In genomic region chr12:116278667-116279066, GRCh38 we compare ENCODE assay signal across 11 cellular contexts. TPM values are rescaled to one million over a fixed set of nuclear protein-coding genes. Genes with fewer than 3 reads are reported as not detected.
A peak's percentile ranks its signal among the peaks of the same experiment; 100 is the strongest.
DNase-seq lines count a peak whose midpoint lies in the region; ATAC-seq, FAIRE-seq and TF ChIP-seq lines count a peak whose summit lies in the region.
"Had no signal": no experiment of that assay in that cellular context is flagged by ENCODE, and none has a peak within 500 bp of the region (broad histone marks: within the 10 kb centered on the region; RNA-seq: fewer than 3 reads in every experiment).

No MANE protein-coding gene starts in this region.

- peaks cover 0 to 14% of the 10 kb centered on the region in 2 donors for H3K36me3 Mint-ChIP-seq in CD4-positive, alpha-beta memory T cell
- H3K36me3 Mint-ChIP-seq in activated B cell treated with CpG ODN at 0.5 μM for 24 hours (ENCODE audit: low read depth) (peaks cover 13% of the 10 kb centered on the region), naive B cell (peaks cover 0 to 7% of the 10 kb centered on the region in 2 donors)

- TF ChIP-seq CTCF in activated B cell treated with CpG ODN at 0.5 μM for 24 hours (IDR thresholded peaks at IDR 0.05) = no peak
- no peak for TF ChIP-seq CTCF in PC-9 (conservative IDR thresholded peaks at IDR 0.05)

- H3K9me3 ChIP-seq in CD4-positive, alpha-beta memory T cell (ENCODE audit: control insufficient read depth in 1 of 2, low read length in 2 of 2) = no peaks in the 10 kb centered on the region
- no peaks in the 10 kb centered on the region for H3K9me3 ChIP-seq in PC-9 (ENCODE audit: insufficient read depth, low read depth)
- H3K9me3 ChIP-seq: transverse colon had no signal

- H3K36me3 ChIP-seq in CD4-positive, alpha-beta memory T cell (ENCODE audit: insufficient read depth, low read length) = no peaks in the 10 kb centered on the region
- H3K36me3 ChIP-seq in H7 (replicated peaks; ENCODE audit: control insufficient read depth, insufficient read depth, low read length) (no peaks in the 10 kb centered on the region), PC-9 (ENCODE audit: low read depth) (no peaks in the 10 kb centered on the region)
- H3K36me3 ChIP-seq: transverse colon, WERI-Rb-1 had no signal

- CTCF ChIA-PET in CD4-positive, alpha-beta memory T cell (lab: Charles Lee; ENCODE audit: partially characterized antibody) = interaction anchor here (0.8 to 1.3 kb wide), 5 partner anchors 43 to 431 kb away, joined by 3 to 7 read pairs (median 3); no protein-coding TSS in a partner anchor
- CTCF ChIA-PET in activated B cell treated with CpG ODN at 0.5 μM for 24 hours (lab: Charles Lee) (interaction anchor here (1.0 kb wide), 2 partner anchors 12 to 320 kb away, joined by 3 to 4 read pairs; no protein-coding TSS in a partner anchor), PC-9 (lab: Charles Lee) (no interaction called here)

- POLR2A ChIA-PET in CD4-positive, alpha-beta memory T cell (lab: Charles Lee; ENCODE audit: partially characterized antibody) = no interaction called here
- POLR2A ChIA-PET in activated B cell treated with CpG ODN at 0.5 μM for 24 hours (lab: Charles Lee) = interaction anchor here (0.6 to 5.3 kb wide), 6 partner anchors 11 to 280 kb away, joined by 3 to 40 read pairs (median 5); partner anchors contain the start of gene MAP1LC3B2
- POLR2A ChIA-PET in PC-9 (lab: Charles Lee; ENCODE audit: unreplicated experiment) = interaction anchor here (0.7 kb wide), 1 partner anchor 118 kb away, joined by 22 read pairs; no protein-coding TSS in a partner anchor

- peaks cover 29 to 51% (median 36%) of the 10 kb centered on the region in 4 donors for H3K4me1 Mint-ChIP-seq in CD4-positive, alpha-beta memory T cell
- peaks cover 46% of the 10 kb centered on the region for H3K4me1 Mint-ChIP-seq in activated B cell treated with CpG ODN at 0.5 μM for 24 hours
- peaks cover 33 to 50% (median 48%) of the 10 kb centered on the region in 3 donors for H3K4me1 Mint-ChIP-seq in naive B cell

- no peaks in the 10 kb centered on the region for H3K27me3 Mint-ChIP-seq in CD4-positive, alpha-beta memory T cell
- H3K27me3 Mint-ChIP-seq in activated B cell treated with CpG ODN at 0.5 μM for 24 hours = no peaks in the 10 kb centered on the region
- no peaks in the 10 kb centered on the region for H3K27me3 Mint-ChIP-seq in naive B cell

- BruUV-seq in PC-9 (replicated peaks; lab: Mats Ljungman, UMichigan) = no TSS peak

- FAIRE-seq in urothelium cell line (lab: Jason Lieb, UNC) = no peak

- H3F3A ChIP-seq in PC-9 (ENCODE audit: insufficient read depth, low read depth) = peaks cover 3% of the 10 kb centered on the region; the same call in 1 of the 2 replicates

- H3K9me2 ChIP-seq in PC-9 (ENCODE audit: insufficient read depth) = no peaks in the 10 kb centered on the region

- intact Hi-C loops in CD4-positive, alpha-beta memory T cell (cut with micrococcal nuclease) = loop anchor here (5.0 to 10.0 kb wide), 4 partner anchors 41 to 536 kb away; no protein-coding TSS in a partner anchor
- intact Hi-C loops in activated B cell treated with CpG ODN at 0.5 μM for 24 hours (cut with micrococcal nuclease) = loop anchor here (5.0 kb wide), 3 partner anchors 81 to 281 kb away; no protein-coding TSS in a partner anchor
- intact Hi-C loops in PC-9 (cut with micrococcal nuclease; ENCODE audit: unreplicated experiment) = loop anchor here (1.0 kb wide), 1 partner anchor 149 kb away; no protein-coding TSS in a partner anchor

- H3K27me3 ChIP-seq in CD4-positive, alpha-beta memory T cell (ENCODE audit: insufficient read depth, low read length) = no peaks in the 10 kb centered on the region
- H3K27me3 ChIP-seq in H7 (ENCODE audit: control insufficient read depth, insufficient read depth, low read length) = no peaks in the 10 kb centered on the region
- H3K27me3 ChIP-seq in PC-9 (ENCODE audit: insufficient read depth, low read depth) = no peaks in the 10 kb centered on the region
- H3K27me3 ChIP-seq: transverse colon had no signal

- H2AFZ ChIP-seq in PC-9 = no peak overlapping the region

- no peaks in the 10 kb centered on the region for H3K9me3 Mint-ChIP-seq in CD4-positive, alpha-beta memory T cell
- H3K9me3 Mint-ChIP-seq in activated B cell treated with CpG ODN at 0.5 μM for 24 hours (no peaks in the 10 kb centered on the region), naive B cell (no peaks in the 10 kb centered on the region)

- H3K4me3 ChIP-seq in CD4-positive, alpha-beta memory T cell (ENCODE audit: low read length in 2 of 2) = peak overlapping the region in 1 of 2 donors; percentile 8
- H3K4me3 ChIP-seq in H7 (ENCODE audit: insufficient read depth, low read depth, low read length) (peak overlapping the region; percentile 65; the same call in 1 of the 2 replicates), PC-9 (no peak overlapping the region)

- no peak overlapping the region for H3K27ac ChIP-seq in CD4-positive, alpha-beta memory T cell (ENCODE audit: low read depth, low read length)
- H3K27ac ChIP-seq in PC-9 = no peak overlapping the region

- H3K79me2 ChIP-seq in PC-9 (ENCODE audit: low read depth) = peaks cover 33% of the 10 kb centered on the region

- peak overlapping the region; percentile 81 to 93 (median 89) for H3K27ac Mint-ChIP-seq in CD4-positive, alpha-beta memory T cell
- H3K27ac Mint-ChIP-seq in activated B cell treated with CpG ODN at 0.5 μM for 24 hours (peak overlapping the region; percentile 84), naive B cell (peak overlapping the region in 5 of 6 donors; percentile 60 to 97 (median 87))

- ATAC-seq in activated B cell treated with CpG ODN at 0.5 μM for 24 hours (ENCODE audit: low read depth) (no peak), naive B cell (ENCODE audit: low read depth in 2 of 2) (no peak), HG02610 (IDR thresholded peaks at IDR 0.05; ENCODE audit: unreplicated experiment) (no peak)

- H3K4me3 Mint-ChIP-seq in CD4-positive, alpha-beta memory T cell = peak overlapping the region; percentile 87 to 92 (median 88)
- H3K4me3 Mint-ChIP-seq in activated B cell treated with CpG ODN at 0.5 μM for 24 hours (peak overlapping the region; percentile 85), naive B cell (peak overlapping the region; percentile 78 to 92 (median 90))

- peaks cover 34% of the 10 kb centered on the region for H3K4me1 ChIP-seq in CD4-positive, alpha-beta memory T cell (ENCODE audit: insufficient read depth, low read length)
- peaks cover 28% of the 10 kb centered on the region for H3K4me1 ChIP-seq in PC-9 (replicated peaks; ENCODE audit: insufficient read depth)

- peaks cover 27% of the 10 kb centered on the region for H4K20me1 ChIP-seq in PC-9 (ENCODE audit: insufficient read depth)

- no peak overlapping the region for H3K4me2 ChIP-seq in PC-9

- DNase-seq in CD4-positive, alpha-beta memory T cell = no peak
- DNase-seq in H7 = no peak
- DNase-seq in activated B cell treated with CpG ODN at 0.5 μM for 24 hours = no peak
- peak; percentile 23 for DNase-seq in naive B cell
- DNase-seq in urothelium cell line (ENCODE audit: low spot score) = no peak
- DNase-seq in PC-9 = no peak
- no peak for DNase-seq in activated gamma-delta T cell treated with Interleukin-2 at 50 U/mL for 16 hours
- DNase-seq: NCI-H1436, transverse colon had no signal

RNA-seq across cellular contexts. Expression of gene MED13L, which starts 1.2 kb away (rescaled TPM):
- total RNA-seq in CD4-positive, alpha-beta memory T cell = 100 to 1,000 TPM; 150 to 156 TPM
- polyA plus RNA-seq in CD4-positive, alpha-beta memory T cell = 10 to 100 TPM in 1 of 2 donors, 1 to 10 TPM in 1; 3.8 to 12.4 TPM
- total RNA-seq in H7 (2014; rRNA removed; shearing (Covaris generic)) = 39.7 and 49.3 TPM in 2 replicates
- total RNA-seq in activated B cell treated with CpG ODN at 0.5 μM for 24 hours = 164 and 183 TPM in 2 replicates
- 10 to 100 TPM; 12.5 to 19.2 (median 16.2) TPM for polyA plus RNA-seq in naive B cell (ENCODE audit: low read depth in 6 of 6)
- 89.5 and 101 TPM in 2 replicates for total RNA-seq in PC-9 (2021)
